In the genomic region with DNA sequence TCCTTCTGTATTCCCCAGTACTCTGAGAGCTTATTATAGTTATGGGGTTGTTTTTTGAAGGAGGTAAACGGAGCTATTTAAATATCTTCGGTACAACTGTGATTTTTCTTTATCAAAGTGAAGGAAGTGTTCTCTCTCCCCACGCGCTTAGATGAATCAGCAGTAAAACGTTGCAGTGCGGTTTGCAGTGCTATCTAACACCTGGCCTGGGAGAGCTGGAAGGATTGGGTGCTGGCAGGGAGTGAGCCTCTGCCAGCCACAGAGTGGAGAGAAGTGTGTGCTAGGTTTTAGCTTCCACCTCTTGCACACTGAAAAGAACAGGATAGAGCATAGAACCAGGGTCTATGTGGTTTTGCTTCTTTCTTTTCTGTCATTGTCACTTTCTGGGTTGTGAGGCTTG, we compare ENCODE assay signal across 9 cellular contexts.
DNase-seq lines count a peak whose midpoint lies in the region; ATAC-seq and TF ChIP-seq lines count a peak whose summit lies in the region.
"Had no signal": no experiment of that assay in that cellular context is flagged by ENCODE, and none has a peak within 500 bp of the region (broad histone marks: within the 10 kb centered on the region; RNA-seq: fewer than 3 reads in every experiment).

No MANE protein-coding gene starts in this region.

- DNase-seq in NCI-H2107 (lab: John Stamatoyannopoulos, UW) (peak; percentile 86), fibroblast of pulmonary artery (ENCODE audit: low read depth) (peak; percentile 81), gastrocnemius medialis (peak; percentile 74 to 78), coronary artery (ENCODE audit: low spot score) (no peak)
- peak; percentile 73 for DNase-seq in activated CD8-positive, alpha-beta T cell treated with anti-CD3 and anti-CD28 coated beads, Interleukin-2, amount 10 ng/mL, durations not matched to agents 7 days and 5 days
- DNase-seq in NK-92 treated with Interleukin-12 subunit alpha and Interleukin-12 subunit beta, amount 100 ng/mL, for 24 hours (lab: John Stamatoyannopoulos, UW) = no peak

- peak overlapping the region; percentile 57 to 87 (median 76) for H3K27ac ChIP-seq in gastrocnemius medialis
- no peak overlapping the region for H3K27ac ChIP-seq in coronary artery

- no peak for TF ChIP-seq CTCF in fibroblast of pulmonary artery (IDR thresholded peaks at IDR 0.05; ENCODE audit: low read length, missing control alignments)
- TF ChIP-seq CTCF in gastrocnemius medialis (IDR thresholded peaks at IDR 0.05 in 4 of 5, conservative IDR thresholded peaks at IDR 0.05 in 1 of 5) = no peak
- TF ChIP-seq CTCF in coronary artery (IDR thresholded peaks at IDR 0.05) = no peak

- H3K27ac Mint-ChIP-seq in activated CD8-positive, alpha-beta T cell treated with anti-CD3 and anti-CD28 coated beads, Interleukin-2, amount 10 ng/mL, durations not matched to agents 7 days and 5 days = peak overlapping the region; percentile 82

- H3K4me1 ChIP-seq in gastrocnemius medialis = peaks cover 14 to 17% of the 10 kb centered on the region in 2 donors

- peak overlapping the region; percentile 50 for H3K4me3 Mint-ChIP-seq in activated CD8-positive, alpha-beta T cell treated with anti-CD3 and anti-CD28 coated beads, Interleukin-2, amount 10 ng/mL, durations not matched to agents 7 days and 5 days

- intact Hi-C loops in gastrocnemius medialis (cut with DNase I; ENCODE audit: low total_unique reads) = no loop called here

- H3K36me3 ChIP-seq in gastrocnemius medialis = peaks cover 0 to 5% of the 10 kb centered on the region in 2 donors

- H3K9me3 ChIP-seq in gastrocnemius medialis = no peaks in the 10 kb centered on the region
- H3K9me3 ChIP-seq: adrenal gland had no signal

- no peaks in the 10 kb centered on the region for H3K9me3 Mint-ChIP-seq in activated CD8-positive, alpha-beta T cell treated with anti-CD3 and anti-CD28 coated beads, Interleukin-2, amount 10 ng/mL, durations not matched to agents 7 days and 5 days (ENCODE audit: insufficient read depth)

- H3K27me3 ChIP-seq in gastrocnemius medialis = no peaks in the 10 kb centered on the region
- H3K27me3 ChIP-seq: adrenal gland had no signal

- TF ChIP-seq POLR2A in GM18505 (IDR thresholded peaks at IDR 0.05; ENCODE audit: borderline replicate concordance, extremely low read depth, insufficient read depth, insufficient read length) = no peak
- TF ChIP-seq POLR2A in gastrocnemius medialis (IDR thresholded peaks at IDR 0.05) = no peak

- H3K4me1 Mint-ChIP-seq in activated CD8-positive, alpha-beta T cell treated with anti-CD3 and anti-CD28 coated beads, Interleukin-2, amount 10 ng/mL, durations not matched to agents 7 days and 5 days (ENCODE audit: low read depth) = peaks cover 28% of the 10 kb centered on the region

- POLR2A ChIA-PET in activated CD8-positive, alpha-beta T cell treated with anti-CD3 and anti-CD28 coated beads, Interleukin-2, amount 10 ng/mL, durations not matched to agents 7 days and 5 days (lab: Charles Lee) = interaction anchor here (0.6 to 0.7 kb wide), 2 partner anchors 61 to 848 kb away, joined by 3 read pairs; no protein-coding TSS in a partner anchor

- CTCF ChIA-PET in activated CD8-positive, alpha-beta T cell treated with anti-CD3 and anti-CD28 coated beads, Interleukin-2, amount 10 ng/mL, durations not matched to agents 7 days and 5 days (lab: Charles Lee) = interaction anchor here (0.6 to 1.9 kb wide), 4 partner anchors 12 to 78 kb away, joined by 3 to 8 read pairs (median 4); no protein-coding TSS in a partner anchor

- no peaks in the 10 kb centered on the region for H3K27me3 Mint-ChIP-seq in activated CD8-positive, alpha-beta T cell treated with anti-CD3 and anti-CD28 coated beads, Interleukin-2, amount 10 ng/mL, durations not matched to agents 7 days and 5 days (ENCODE audit: low read depth)

- ATAC-seq in GM18505 (IDR thresholded peaks at IDR 0.05; ENCODE audit: unreplicated experiment) = peak; percentile 95
- peak; percentile 88 for ATAC-seq in HG02798 (IDR thresholded peaks at IDR 0.05; ENCODE audit: poor library complexity, unreplicated experiment)
- peak; percentile 96 for ATAC-seq in activated CD8-positive, alpha-beta T cell treated with anti-CD3 and anti-CD28 coated beads, Interleukin-2, amount 10 ng/mL, durations not matched to agents 7 days and 5 days
- ATAC-seq in gastrocnemius medialis = peak; percentile 98 to 99

- in situ Hi-C loops in gastrocnemius medialis (cut with MboI; ENCODE audit: low sequenced_read_pairs in 4 of 4) = no loop called here

- H3K36me3 Mint-ChIP-seq in activated CD8-positive, alpha-beta T cell treated with anti-CD3 and anti-CD28 coated beads, Interleukin-2, amount 10 ng/mL, durations not matched to agents 7 days and 5 days (ENCODE audit: low read depth) = peaks cover 3% of the 10 kb centered on the region

- peak overlapping the region; percentile 4 for H3K4me3 ChIP-seq in fibroblast of pulmonary artery (replicated peaks; ENCODE audit: low read depth, low read length)
- H3K4me3 ChIP-seq in gastrocnemius medialis = peak overlapping the region; percentile 5 to 43 (median 29)
- H3K4me3 ChIP-seq in coronary artery = no peak overlapping the region
- H3K4me3 ChIP-seq: adrenal gland had no signal

Comparison
In these comparisons a context has a peak if more than half of its experiments do, and no peak if none do; other contexts are left out.
1. DNase-seq: peak in NCI-H2107 (single experiment), activated CD8-positive, alpha-beta T cell treated with anti-CD3 and anti-CD28 coated beads, Interleukin-2, amount 10 ng/mL, durations not matched to agents 7 days and 5 days (single experiment), fibroblast of pulmonary artery (single experiment) and gastrocnemius medialis (2 of 2); none in NK-92 treated with Interleukin-12 subunit alpha and Interleukin-12 subunit beta, amount 100 ng/mL, for 24 hours (single experiment) and coronary artery (single experiment).
2. H3K27ac ChIP-seq: peak in gastrocnemius medialis (4 of 4); none in coronary artery (0 of 2).
3. Peak in every context shown above with its lines, with median percentiles within 50 percentile points of each other: ATAC-seq.